28 cellular contexts compared by ENCODE assay signal in the genomic region with DNA sequence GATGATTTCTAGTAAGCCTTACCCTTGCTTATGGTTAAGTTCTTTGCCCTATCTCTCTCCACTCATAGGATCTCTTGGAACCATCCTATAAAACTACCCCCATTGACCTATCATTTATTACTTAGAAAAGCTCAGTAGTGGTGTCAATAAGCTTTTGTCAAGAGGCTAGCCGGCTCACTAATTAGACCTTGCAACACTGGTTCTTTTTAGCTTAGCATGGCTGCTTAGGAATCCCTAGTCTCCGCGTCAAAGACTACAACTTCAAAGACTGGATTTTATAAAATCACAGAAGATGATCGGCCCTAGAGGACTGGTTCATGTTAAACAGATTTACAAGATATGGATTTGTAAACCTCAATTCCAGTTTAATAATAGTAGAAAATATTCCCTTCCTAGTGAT. TPM values are rescaled to one million over a fixed set of nuclear protein-coding genes. Genes with fewer than 3 reads are reported as not detected.
"Had no signal": no experiment of that assay in that cellular context is flagged by ENCODE, and none has a peak within 500 bp of the region (broad histone marks: within the 10 kb centered on the region; RNA-seq: fewer than 3 reads in every experiment).

No MANE protein-coding gene starts in this region.

- H2AFZ ChIP-seq: hepatocyte had no signal

- H3K4me3 ChIP-seq: coronary artery, esophagus muscularis mucosa, gastroesophageal sphincter, heart left ventricle, hepatocyte, left lung, pancreas, right lobe of liver, thoracic aorta, tibial nerve, upper lobe of right lung, uterus had no signal

- FAIRE-seq: endothelial cell of umbilical vein, islet of Langerhans, pancreas had no signal

- H3K27me3 ChIP-seq: esophagus muscularis mucosa, foreskin keratinocyte, heart left ventricle, hepatocyte, right lobe of liver, tibial nerve, upper lobe of right lung, uterus had no signal

- H3K36me3 ChIP-seq: esophagus muscularis mucosa, gastroesophageal sphincter, heart left ventricle, left lung, neutrophil, pancreas, right lobe of liver, thoracic aorta, tibial nerve, upper lobe of right lung, uterus had no signal

- H3K4me1 ChIP-seq: esophagus muscularis mucosa, foreskin keratinocyte, gastroesophageal sphincter, left lung, pancreas, right lobe of liver, tibial nerve, upper lobe of right lung, uterus had no signal

- DNase-seq: dermis blood vessel endothelial cell; effector memory CD4-positive, alpha-beta T cell; foreskin keratinocyte; heart left ventricle; left cardiac atrium; left lung; mesendoderm; midbrain; naive thymus-derived CD4-positive, alpha-beta T cell; pancreas; retina; right lobe of liver; small intestine; stimulated activated CD4-positive, alpha-beta T cell treated with anti-CD3 and anti-CD28 coated beads, Interleukin-12 subunit alpha, Interleukin-12 subunit beta, amount 100 ng/mL, for 4 hours; stimulated activated CD4-positive, alpha-beta T cell treated with anti-CD3 and anti-CD28 coated beads, Interleukin-1b, Interleukin-23, amount 100 ng/mL, for 48 hours; stimulated activated CD4-positive, alpha-beta T cell treated with anti-CD3 and anti-CD28 coated beads, Interleukin-4, amount 100 ng/mL, for 24 hours; stimulated activated naive CD4-positive, alpha-beta T cell treated with Interleukin-2 at 50 U/mL for 16 hours; upper lobe of right lung; uterus had no signal

- H3K4me2 ChIP-seq: hepatocyte had no signal

- H3K27ac ChIP-seq: coronary artery, esophagus muscularis mucosa, foreskin keratinocyte, gastroesophageal sphincter, heart left ventricle, hepatocyte, left lung, neutrophil, pancreas, right lobe of liver, thoracic aorta, tibial nerve, upper lobe of right lung, uterus had no signal

- H3K9me3 ChIP-seq: esophagus muscularis mucosa, gastroesophageal sphincter, heart left ventricle, left lung, neutrophil, pancreas, right lobe of liver, thoracic aorta, tibial nerve, upper lobe of right lung, uterus had no signal

RNA-seq across cellular contexts. Expression of a gene that starts 7.6 kb away (rescaled TPM):
- polyA plus RNA-seq: naive thymus-derived CD4-positive, alpha-beta T cell had no signal
